In genomic region chr12:105671720-105672119, GRCh38 we compare ENCODE assay signal across 1 cellular context.
TF ChIP-seq lines count a peak whose summit lies in the region.

No MANE protein-coding gene starts in this region.

TF ChIP-seq in SK-N-SH treated with all-trans-retinoic acid at 6 μM for 48 hours, 23 proteins besides CTCF, POLR2A, EP300 and RAD21 (continued from another document):
- TF ChIP-seq, protein P1, sequence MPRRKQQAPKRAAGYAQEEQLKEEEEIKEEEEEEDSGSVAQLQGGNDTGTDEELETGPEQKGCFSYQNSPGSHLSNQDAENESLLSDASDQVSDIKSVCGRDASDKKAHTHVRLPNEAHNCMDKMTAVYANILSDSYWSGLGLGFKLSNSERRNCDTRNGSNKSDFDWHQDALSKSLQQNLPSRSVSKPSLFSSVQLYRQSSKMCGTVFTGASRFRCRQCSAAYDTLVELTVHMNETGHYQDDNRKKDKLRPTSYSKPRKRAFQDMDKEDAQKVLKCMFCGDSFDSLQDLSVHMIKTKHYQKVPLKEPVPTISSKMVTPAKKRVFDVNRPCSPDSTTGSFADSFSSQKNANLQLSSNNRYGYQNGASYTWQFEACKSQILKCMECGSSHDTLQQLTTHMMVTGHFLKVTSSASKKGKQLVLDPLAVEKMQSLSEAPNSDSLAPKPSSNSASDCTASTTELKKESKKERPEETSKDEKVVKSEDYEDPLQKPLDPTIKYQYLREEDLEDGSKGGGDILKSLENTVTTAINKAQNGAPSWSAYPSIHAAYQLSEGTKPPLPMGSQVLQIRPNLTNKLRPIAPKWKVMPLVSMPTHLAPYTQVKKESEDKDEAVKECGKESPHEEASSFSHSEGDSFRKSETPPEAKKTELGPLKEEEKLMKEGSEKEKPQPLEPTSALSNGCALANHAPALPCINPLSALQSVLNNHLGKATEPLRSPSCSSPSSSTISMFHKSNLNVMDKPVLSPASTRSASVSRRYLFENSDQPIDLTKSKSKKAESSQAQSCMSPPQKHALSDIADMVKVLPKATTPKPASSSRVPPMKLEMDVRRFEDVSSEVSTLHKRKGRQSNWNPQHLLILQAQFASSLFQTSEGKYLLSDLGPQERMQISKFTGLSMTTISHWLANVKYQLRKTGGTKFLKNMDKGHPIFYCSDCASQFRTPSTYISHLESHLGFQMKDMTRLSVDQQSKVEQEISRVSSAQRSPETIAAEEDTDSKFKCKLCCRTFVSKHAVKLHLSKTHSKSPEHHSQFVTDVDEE (CRISPR knock-in tag; IDR thresholded peaks at IDR 0.05): no peak
- no peak for TF ChIP-seq RARB (CRISPR knock-in tag; IDR thresholded peaks at IDR 0.05)
